ENCODE assay signal across 19 cellular contexts in genomic region chr16:72055911-72056310, GRCh38. TPM values are rescaled to one million over a fixed set of nuclear protein-coding genes. Genes with fewer than 3 reads are reported as not detected.
A peak's percentile ranks its signal among the peaks of the same experiment; 100 is the strongest.
DNase-seq lines count a peak whose midpoint lies in the region; TF ChIP-seq lines count a peak whose summit lies in the region.
"Had no signal": no experiment of that assay in that cellular context is flagged by ENCODE, and none has a peak within 500 bp of the region (broad histone marks: within the 10 kb centered on the region; RNA-seq: fewer than 3 reads in every experiment).

No MANE protein-coding gene starts in this region.

- H4K5ac ChIP-seq in H9 (ENCODE audit: insufficient read length, low read depth, low read length): no peak overlapping the region

- H2AFZ ChIP-seq in H9 (ENCODE audit: low read length): no peak overlapping the region

- H3K36me3 Mint-ChIP-seq in H9 (ENCODE audit: insufficient read depth in 1 of 3, low read depth in 3 of 3) (no peaks in the 10 kb centered on the region), endothelial cell (ENCODE audit: low read depth, unreplicated experiment) (no peaks in the 10 kb centered on the region)

- H3K27ac ChIP-seq in H9 (ENCODE audit: insufficient read length, low read depth, low read length) (no peak overlapping the region), liver (ENCODE audit: low read depth in 1 of 2, low read length in 2 of 2) (peak overlapping the region; percentile 64 to 65), neutrophil (peak overlapping the region; percentile 78)
- H3K27ac ChIP-seq: 22Rv1, A549, BLaER1 had no signal

- no peak overlapping the region for H2BK5ac ChIP-seq in H9 (ENCODE audit: insufficient read length, low read length)

- H3K27me3 Mint-ChIP-seq in H9 (ENCODE audit: low read depth) (peaks cover 9% of the 10 kb centered on the region), endothelial cell (ENCODE audit: unreplicated experiment) (no peaks in the 10 kb centered on the region)
- H3K27me3 Mint-ChIP-seq: CD4-positive, alpha-beta memory T cell had no signal

- H3K4me3 ChIP-seq in liver (ENCODE audit: low read depth in 1 of 3, low read length in 3 of 3) (peak overlapping the region; percentile 39 to 78 (median 70)), neutrophil (ENCODE audit: low read depth in 1 of 2, low read length in 1 of 2) (peak overlapping the region in 1 of 2 experiments; percentile 47)
- H3K4me3 ChIP-seq: A549, BLaER1 had no signal

- no peaks in the 10 kb centered on the region for H3K9me3 ChIP-seq in H9 (ENCODE audit: control insufficient read depth, low read depth, low read length)
- no peaks in the 10 kb centered on the region for H3K9me3 ChIP-seq in liver (ENCODE audit: control insufficient read depth in 4 of 4, low read length in 3 of 4)
- no peaks in the 10 kb centered on the region for H3K9me3 ChIP-seq in neutrophil
- H3K9me3 ChIP-seq: A549, BLaER1 had no signal

- H3K79me1 ChIP-seq in H9 (ENCODE audit: insufficient read depth, low read depth, low read length, poor library complexity, severe bottlenecking): no peaks in the 10 kb centered on the region

- no peak overlapping the region for H4K8ac ChIP-seq in H9 (replicated peaks; ENCODE audit: insufficient read length, low read depth, low read length)

- H3K14ac ChIP-seq in H9 (ENCODE audit: insufficient read depth, low read length): peak overlapping the region; percentile 56; the same call in 1 of the 2 replicates

- H3K23ac ChIP-seq in H9 (ENCODE audit: insufficient read length, low read depth, low read length): no peak overlapping the region

- H3K18ac ChIP-seq in H9 (ENCODE audit: insufficient read length, low read depth, low read length): no peak overlapping the region

- H3K4me1 ChIP-seq in H9 (ENCODE audit: insufficient read depth, low read length): no peaks in the 10 kb centered on the region
- H3K4me1 ChIP-seq in liver (ENCODE audit: control insufficient read depth in 4 of 4, insufficient read depth in 4 of 4, low read length in 3 of 4): peaks cover 5 to 30% (median 27%) of the 10 kb centered on the region in 4 donors
- peaks cover 54 to 58% of the 10 kb centered on the region in 2 experiments for H3K4me1 ChIP-seq in neutrophil (ENCODE audit: control insufficient read depth in 1 of 2, insufficient read depth in 1 of 2, low read depth in 1 of 2, low read length in 1 of 2)
- H3K4me1 ChIP-seq: A549, BLaER1 had no signal

- no peak overlapping the region for H3K4me2 ChIP-seq in H9 (ENCODE audit: insufficient read depth, insufficient read length, low read length)
- H3K4me2 ChIP-seq: A549, BLaER1 had no signal

- H3K4me3 Mint-ChIP-seq in H9 (no peak overlapping the region), endothelial cell (ENCODE audit: unreplicated experiment) (peak overlapping the region; percentile 31)
- H3K4me3 Mint-ChIP-seq: CD4-positive, alpha-beta memory T cell had no signal

- H2BK20ac ChIP-seq in H9 (ENCODE audit: low read depth, low read length, poor library complexity, severe bottlenecking): no peak overlapping the region

- H3K4me1 Mint-ChIP-seq in H9 (no peaks in the 10 kb centered on the region), endothelial cell (ENCODE audit: unreplicated experiment) (peaks cover 5% of the 10 kb centered on the region)
- H3K4me1 Mint-ChIP-seq: CD4-positive, alpha-beta memory T cell had no signal

- H3K56ac ChIP-seq in H9 (ENCODE audit: insufficient read length, low read depth, low read length): no peak overlapping the region

- H2BK15ac ChIP-seq in H9 (ENCODE audit: low read depth, low read length): no peak overlapping the region

- no peaks in the 10 kb centered on the region for H4K20me1 ChIP-seq in H9 (ENCODE audit: control insufficient read depth, insufficient read depth, insufficient read length)
- H4K20me1 ChIP-seq: BLaER1 had no signal

- H2BK120ac ChIP-seq in H9 (ENCODE audit: low read depth, low read length, poor library complexity, severe bottlenecking): no peak overlapping the region

- no CpG with 5 or more reads among the region's 4 CpGs for WGBS in H9 (ENCODE audit: extremely low coverage, insufficient read length, low lambda C conversion rate)
- WGBS in liver: 36% methylated on average over 4 of the region's 4 CpGs

- H3K4ac ChIP-seq in H9 (ENCODE audit: low read depth, low read length): no peak overlapping the region

- DNase-seq in H9 (no peak), endothelial cell (ENCODE audit: low spot score) (no peak), NCI-H510A (lab: John Stamatoyannopoulos, UW) (no peak), NCI-H510A treated with DMSO at 0.1 percent for 48 hours (lab: John Stamatoyannopoulos, UW) (no peak), cerebellar cortex (ENCODE audit: low spot score) (no peak)
- DNase-seq: AML-193; CD4-positive, alpha-beta memory T cell; DMS153; DMS79; GDM1; GOT3; H7 had no signal

- TF ChIP-seq CTCF in H9 (conservative IDR thresholded peaks at IDR 0.05) (no peak), endothelial cell (IDR thresholded peaks at IDR 0.05; ENCODE audit: unreplicated experiment) (no peak), liver (IDR thresholded peaks at IDR 0.05; ENCODE audit: low read depth, low read length, missing input control) (no peak), neutrophil (IDR thresholded peaks at IDR 0.05) (no peak)

- no peak overlapping the region for H3T11ph ChIP-seq in H9 (ENCODE audit: low read length)

- no peak overlapping the region for H4K91ac ChIP-seq in H9 (ENCODE audit: insufficient read length, low read depth, low read length)

- H3K27ac Mint-ChIP-seq in H9 (no peak overlapping the region), endothelial cell (ENCODE audit: unreplicated experiment) (no peak overlapping the region)

- H3K36me3 ChIP-seq in liver (ENCODE audit: control insufficient read depth in 4 of 4, insufficient read depth in 3 of 4, low read depth in 1 of 4, low read length in 3 of 4): peaks cover 2 to 11% (median 9%) of the 10 kb centered on the region in 4 donors
- H3K36me3 ChIP-seq in neutrophil: peaks cover 10% of the 10 kb centered on the region
- H3K36me3 ChIP-seq: BLaER1 had no signal

- TF ChIP-seq RAD21 in liver (IDR thresholded peaks at IDR 0.05): no peak

- H2AK5ac ChIP-seq in H9 (ENCODE audit: insufficient read length, low read length): no peak overlapping the region

- H3K27me3 ChIP-seq in H9 (ENCODE audit: insufficient read depth, low read length) (no peaks in the 10 kb centered on the region), liver (ENCODE audit: control insufficient read depth in 4 of 4, insufficient read depth in 4 of 4, low read length in 3 of 4) (no peaks in the 10 kb centered on the region), neutrophil (no peaks in the 10 kb centered on the region)
- H3K27me3 ChIP-seq: BLaER1 had no signal

- H3K9me3 Mint-ChIP-seq in H9: no peaks in the 10 kb centered on the region
- no peaks in the 10 kb centered on the region for H3K9me3 Mint-ChIP-seq in endothelial cell (ENCODE audit: unreplicated experiment)

- no peaks in the 10 kb centered on the region for H3K23me2 ChIP-seq in H9 (ENCODE audit: insufficient read length, low read depth, low read length, poor library complexity, severe bottlenecking)

- H3K9ac ChIP-seq in H9 (ENCODE audit: extremely low read depth, insufficient read length, low read length): no peak overlapping the region
- H3K9ac ChIP-seq in liver (ENCODE audit: low read depth in 1 of 2, low read length in 2 of 2): peak overlapping the region; percentile 63 to 78
- H3K9ac ChIP-seq: BLaER1 had no signal

- no peak overlapping the region for H2BK12ac ChIP-seq in H9 (ENCODE audit: insufficient read length, low read depth, low read length)

- H3K79me2 ChIP-seq in H9 (ENCODE audit: insufficient read depth, low read length): no peaks in the 10 kb centered on the region

TF ChIP-seq in liver, 16 proteins besides CTCF, POLR2A, EP300 and RAD21 (continues in another document):
- TF ChIP-seq JUND (IDR thresholded peaks at IDR 0.05) (no peak), NR2F2 (IDR thresholded peaks at IDR 0.05) (no peak), SP1 (IDR thresholded peaks at IDR 0.05) (no peak), ZBTB33 (IDR thresholded peaks at IDR 0.05) (no peak)
- TF ChIP-seq, protein P1, sequence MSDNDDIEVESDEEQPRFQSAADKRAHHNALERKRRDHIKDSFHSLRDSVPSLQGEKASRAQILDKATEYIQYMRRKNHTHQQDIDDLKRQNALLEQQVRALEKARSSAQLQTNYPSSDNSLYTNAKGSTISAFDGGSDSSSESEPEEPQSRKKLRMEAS (IDR thresholded peaks at IDR 0.05): no peak
- TF ChIP-seq, protein P2, sequence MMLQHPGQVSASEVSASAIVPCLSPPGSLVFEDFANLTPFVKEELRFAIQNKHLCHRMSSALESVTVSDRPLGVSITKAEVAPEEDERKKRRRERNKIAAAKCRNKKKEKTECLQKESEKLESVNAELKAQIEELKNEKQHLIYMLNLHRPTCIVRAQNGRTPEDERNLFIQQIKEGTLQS (IDR thresholded peaks at IDR 0.05): no peak

RNA-seq across cellular contexts. Expression of gene HP, which starts 1.6 kb away (rescaled TPM):
- not detected in 2 replicates for total RNA-seq in H9 (2021)
- not detected for total RNA-seq in endothelial cell (ENCODE audit: unreplicated experiment)
- total RNA-seq in liver: over 10,000 TPM; 13,922 to 117,679 TPM
- over 10,000 TPM; 42,039 to 64,932 TPM for polyA plus RNA-seq in liver
- total RNA-seq: CD4-positive, alpha-beta memory T cell; Daoy had no signal
- polyA plus RNA-seq: CD4-positive, alpha-beta memory T cell had no signal

RNA-seq across cellular contexts. Expression of gene HPR, which starts 7.1 kb away (rescaled TPM):
- total RNA-seq in H9 (2021) (not detected in 2 replicates), endothelial cell (ENCODE audit: unreplicated experiment) (0.97 TPM), liver (100 to 1,000 TPM in 1 of 2 donors, 10 to 100 TPM in 1; 94.5 to 129 TPM)
- 1,000 to 10,000 TPM in 1 of 2 donors, 100 to 1,000 TPM in 1; 201 to 1,958 TPM for polyA plus RNA-seq in liver
- total RNA-seq: CD4-positive, alpha-beta memory T cell; Daoy; H7 had no signal
- polyA plus RNA-seq: A549; CD14-positive monocyte; CD4-positive, alpha-beta memory T cell had no signal

RNA-seq across cellular contexts. Expression of gene TXNL4B, which starts 37.5 kb away (rescaled TPM):
- total RNA-seq in H9 (2021) (9.9 and 10.3 TPM in 2 replicates), endothelial cell (ENCODE audit: unreplicated experiment) (10.9 TPM), liver (10 to 100 TPM in 1 of 2 donors, 1 to 10 TPM in 1; 5.0 to 11.6 TPM)
- 1 to 10 TPM; 6.6 to 8.4 TPM for polyA plus RNA-seq in liver

RNA-seq across cellular contexts. Expression of gene DHX38, which starts 37.7 kb away (rescaled TPM):
- total RNA-seq in H9 (2021) (60.5 and 64.2 TPM in 2 replicates), endothelial cell (ENCODE audit: unreplicated experiment) (84.6 TPM), liver (10 to 100 TPM; 27.5 to 40.9 TPM)
- polyA plus RNA-seq in liver: 10 to 100 TPM; 13.9 to 17.9 TPM

RNA-seq across cellular contexts. Expression of gene DHODH, which starts 47.4 kb away (rescaled TPM):
- total RNA-seq in H9 (2021) (16.4 and 18.8 TPM in 2 replicates), endothelial cell (ENCODE audit: unreplicated experiment) (4.7 TPM), liver (100 to 1,000 TPM in 1 of 2 donors, 10 to 100 TPM in 1; 14.4 to 150 TPM)
- polyA plus RNA-seq in liver: 10 to 100 TPM; 62.7 to 96.1 TPM

Comparison
In these comparisons a context has a peak if more than half of its experiments do, and no peak if none do; other contexts are left out.
1. RNA of gene HP, which starts 1.6 kb away (total RNA-seq): 13,922 to 117,679 TPM in liver; not detected in endothelial cell (single experiment) and not detected in H9; every median in the first group is over 1,000 times any median in the second.
2. RNA of gene HPR, which starts 7.1 kb away (total RNA-seq): 94.5 to 129 TPM in liver; 0.97 TPM in endothelial cell (single experiment) and not detected in H9; every median in the first group is over 10 times any median in the second.